In genomic region chr19:45086453-45086852, GRCh38 we compare ENCODE assay signal across 27 cellular contexts. TPM values are rescaled to one million over a fixed set of nuclear protein-coding genes. Genes with fewer than 3 reads are reported as not detected.
A peak's percentile ranks its signal among the peaks of the same experiment; 100 is the strongest.
DNase-seq lines count a peak whose midpoint lies in the region; ATAC-seq, FAIRE-seq and TF ChIP-seq lines count a peak whose summit lies in the region.
"Had no signal": no experiment of that assay in that cellular context is flagged by ENCODE, and none has a peak within 500 bp of the region (broad histone marks: within the 10 kb centered on the region; RNA-seq: fewer than 3 reads in every experiment).

No MANE protein-coding gene starts in this region.

- CTCF ChIA-PET in activated CD8-positive, alpha-beta memory T cell treated with anti-CD3 and anti-CD28 coated beads, Interleukin-2, amount 10 ng/mL, durations not matched to agents 7 days and 5 days (lab: Charles Lee), result interaction anchor here (1.4 kb wide), 1 partner anchor 27 kb away, joined by 6 read pairs; no protein-coding TSS in a partner anchor
- CTCF ChIA-PET in T-cell (lab: Charles Lee) (no interaction called here), K562 (lab: Yijun Ruan, JAX; ENCODE audit: low intra/inter-chr PET ratio) (no interaction called here)

- no peak overlapping the region for H3K9ac ChIP-seq in K562 (ENCODE audit: insufficient read depth in 1 of 2, low read depth in 2 of 2, low read length in 2 of 2)
- H3K9ac ChIP-seq: GM23248 had no signal

- ATAC-seq in activated CD8-positive, alpha-beta memory T cell treated with anti-CD3 and anti-CD28 coated beads, Interleukin-2, amount 10 ng/mL, durations not matched to agents 7 days and 5 days, result no peak
- ATAC-seq in T-cell (replicated peaks in 1 of 4) (no peak), K562 (no peak)
- ATAC-seq: A549, lower lobe of right lung, pancreas had no signal

- H3K27ac ChIP-seq in K562 (ENCODE audit: extremely low read depth, low read depth, low read length), result no peak overlapping the region
- H3K27ac ChIP-seq: A549, breast epithelium, GM23248, lower lobe of right lung, pancreas, thyroid gland, vagina had no signal

- no peak for TF ChIP-seq EP300 in K562 (IDR thresholded peaks at IDR 0.05; ENCODE audit: low read length)

- no peaks in the 10 kb centered on the region for H3K9me3 Mint-ChIP-seq in activated CD8-positive, alpha-beta memory T cell treated with anti-CD3 and anti-CD28 coated beads, Interleukin-2, amount 10 ng/mL, durations not matched to agents 7 days and 5 days (ENCODE audit: low read depth)
- no peaks in the 10 kb centered on the region for H3K9me3 Mint-ChIP-seq in T-cell
- no peaks in the 10 kb centered on the region for H3K9me3 Mint-ChIP-seq in neural crest cell
- H3K9me3 Mint-ChIP-seq: CD4-positive, alpha-beta T cell; HFFc6; nephron progenitor cell had no signal

- H3K4me3 ChIP-seq in K562, result no peak overlapping the region
- H3K4me3 ChIP-seq: A549, breast epithelium, GM23248, lower lobe of right lung, pancreas, skin epidermis, stomach, thyroid gland, vagina had no signal

- H3K4me3 Mint-ChIP-seq in activated CD8-positive, alpha-beta memory T cell treated with anti-CD3 and anti-CD28 coated beads, Interleukin-2, amount 10 ng/mL, durations not matched to agents 7 days and 5 days, result no peak overlapping the region
- H3K4me3 Mint-ChIP-seq in T-cell, result no peak overlapping the region
- H3K4me3 Mint-ChIP-seq in neural crest cell, result peak overlapping the region; percentile 33
- H3K4me3 Mint-ChIP-seq: CD4-positive, alpha-beta T cell; HFFc6; nephron progenitor cell had no signal

- FAIRE-seq in K562 (lab: Jason Lieb, UNC) (no peak), H54 (lab: Jason Lieb, UNC) (no peak)
- FAIRE-seq: A549, pancreas had no signal

- POLR2A ChIA-PET in T-cell (lab: Charles Lee) (no interaction called here), K562 (lab: Yijun Ruan, JAX) (interaction anchor here (0.5 to 1.8 kb wide), 2 partner anchors 12 to 285 kb away, joined by 4 to 5 read pairs; no protein-coding TSS in a partner anchor)

- intact Hi-C loops in K562 (cut with micrococcal nuclease), result no loop called here

- H3K79me2 ChIP-seq in K562 (ENCODE audit: control insufficient read depth, insufficient read depth, low read length), result peaks cover 39% of the 10 kb centered on the region

- H3K27me3 ChIP-seq in K562 (ENCODE audit: control insufficient read depth in 2 of 2, insufficient read depth in 2 of 2, low read length in 2 of 2), result no peaks in the 10 kb centered on the region
- H3K27me3 ChIP-seq: breast epithelium, pancreas, stomach, thyroid gland, vagina had no signal

- H3K36me3 Mint-ChIP-seq in activated CD8-positive, alpha-beta memory T cell treated with anti-CD3 and anti-CD28 coated beads, Interleukin-2, amount 10 ng/mL, durations not matched to agents 7 days and 5 days, result peaks cover 33% of the 10 kb centered on the region
- H3K36me3 Mint-ChIP-seq in T-cell, result peaks cover 24% of the 10 kb centered on the region
- peaks cover 7% of the 10 kb centered on the region for H3K36me3 Mint-ChIP-seq in neural crest cell (ENCODE audit: low read depth)

- no peak for TF ChIP-seq RAD21 in K562 (CRISPR knock-in tag; conservative IDR thresholded peaks at IDR 0.05 in 1 of 2, IDR thresholded peaks at IDR 0.05 in 1 of 2)

- H3K4me1 ChIP-seq in K562 (replicated peaks in 1 of 2; ENCODE audit: control insufficient read depth in 2 of 2, insufficient read depth in 2 of 2, low read length in 2 of 2), result peaks cover 0 to 18% of the 10 kb centered on the region in 2 experiments; a peak in 2 of 5 replicates

- no peaks in the 10 kb centered on the region for H3K9me1 ChIP-seq in K562 (ENCODE audit: control insufficient read depth, insufficient read depth, low read length)

- peaks cover 52% of the 10 kb centered on the region for H3K4me1 Mint-ChIP-seq in activated CD8-positive, alpha-beta memory T cell treated with anti-CD3 and anti-CD28 coated beads, Interleukin-2, amount 10 ng/mL, durations not matched to agents 7 days and 5 days
- H3K4me1 Mint-ChIP-seq in T-cell (peaks cover 34 to 48% (median 41%) of the 10 kb centered on the region in 3 donors), neural crest cell (peaks cover 21% of the 10 kb centered on the region)

- no TSS peak for BruUV-seq in K562 (replicated peaks; lab: Mats Ljungman, UMichigan)

- TF ChIP-seq CTCF in K562 (IDR thresholded peaks at IDR 0.05 in 2 of 3, conservative IDR thresholded peaks at IDR 0.05 in 1 of 3; ENCODE audit: insufficient read depth in 2 of 3, low read depth in 1 of 3, low read length in 3 of 3), result no peak
- TF ChIP-seq CTCF in neural crest cell (conservative IDR thresholded peaks at IDR 0.05), result no peak

- peaks cover 75% of the 10 kb centered on the region for H3K36me3 ChIP-seq in K562 (ENCODE audit: control insufficient read depth, insufficient read depth, low read length)
- H3K36me3 ChIP-seq: breast epithelium, pancreas, thyroid gland had no signal

- no peaks in the 10 kb centered on the region for H3K9me3 ChIP-seq in K562 (replicated peaks; ENCODE audit: control insufficient read depth, insufficient read depth, low read depth, low read length)
- H3K9me3 ChIP-seq: A549, breast epithelium, lower lobe of right lung, pancreas, stomach, thyroid gland, vagina had no signal

- no peaks in the 10 kb centered on the region; the same call in none of the 2 replicates for H4K20me1 ChIP-seq in K562 (replicated peaks; ENCODE audit: control insufficient read depth, insufficient read depth, low read length)

- DNase-seq in activated CD8-positive, alpha-beta memory T cell treated with anti-CD3 and anti-CD28 coated beads, Interleukin-2, amount 10 ng/mL, durations not matched to agents 7 days and 5 days, result no peak
- DNase-seq in activated CD8-positive, alpha-beta memory T cell treated with anti-CD3 and anti-CD28 coated beads, Interleukin-2, amount 50 U/mL, for 48 hours, result no peak
- DNase-seq in T-cell (no peak), K562 (ENCODE audit: extremely low read depth in 1 of 4, low spot score in 3 of 4) (no peak), neural crest cell (ENCODE audit: low read depth, low spot score) (no peak), H54 (ENCODE audit: insufficient read length, low spot score) (no peak), KBM-7 (no peak)
- no peak for DNase-seq in stimulated activated CD8-positive, alpha-beta memory T cell treated with anti-CD3 and anti-CD28 coated beads, Interleukin-4, amount 100 ng/mL, for 48 hours
- DNase-seq: activated CD4-positive, alpha-beta T cell treated with anti-CD3 and anti-CD28 coated beads for 1 hour; activated naive CD4-positive, alpha-beta T cell treated with anti-CD3 and anti-CD28 coated beads, Interleukin-2, amount 50 U/mL, for 16 hours; anterior cingulate cortex; CD4-positive, alpha-beta T cell; GM23248; HFFc6; hippocampal formation; lower lobe of right lung; NCI-H446 treated with DMSO at 0.1 percent for 48 hours; nephron progenitor cell; pancreas; retina; stomach; thyroid gland had no signal

- peak overlapping the region; percentile 92 for H3K27ac Mint-ChIP-seq in activated CD8-positive, alpha-beta memory T cell treated with anti-CD3 and anti-CD28 coated beads, Interleukin-2, amount 10 ng/mL, durations not matched to agents 7 days and 5 days
- H3K27ac Mint-ChIP-seq in T-cell (peak overlapping the region; percentile 68 to 98), neural crest cell (ENCODE audit: unreplicated experiment) (no peak overlapping the region)
- H3K27ac Mint-ChIP-seq: HFFc6, nephron progenitor cell had no signal

- in situ Hi-C loops in K562 (cut with MboI), result no loop called here
- in situ Hi-C loops in KBM-7 (cut with MboI; ENCODE audit: low pct_unique_long_range_greater_than_20kb, low sequenced_read_pairs), result no loop called here

- no peak for TF ChIP-seq POLR2A in K562 (conservative IDR thresholded peaks at IDR 0.05)
- no peak for TF ChIP-seq POLR2A in H54 (IDR thresholded peaks at IDR 0.05; ENCODE audit: low read depth, low read length)

- 100% methylated on average over 3 of the region's 3 CpGs for WGBS in K562 (ENCODE audit: insufficient coverage, low coverage, missing lambda C conversion rate)

- no peaks in the 10 kb centered on the region for H3K27me3 Mint-ChIP-seq in activated CD8-positive, alpha-beta memory T cell treated with anti-CD3 and anti-CD28 coated beads, Interleukin-2, amount 10 ng/mL, durations not matched to agents 7 days and 5 days
- no peaks in the 10 kb centered on the region for H3K27me3 Mint-ChIP-seq in T-cell
- H3K27me3 Mint-ChIP-seq in neural crest cell (ENCODE audit: low read depth), result no peaks in the 10 kb centered on the region
- H3K27me3 Mint-ChIP-seq: CD4-positive, alpha-beta T cell had no signal

- H3K4me2 ChIP-seq in K562 (ENCODE audit: insufficient read depth, low read length), result no peak overlapping the region
- H3K4me2 ChIP-seq: A549 had no signal

- no peak overlapping the region for H2AFZ ChIP-seq in K562 (ENCODE audit: low read depth, low read length)
- H2AFZ ChIP-seq: GM23248 had no signal

RNA-seq across cellular contexts. Expression of gene PPP1R37, which starts 6.5 kb away (rescaled TPM):
- 10 to 100 TPM; 18.7 to 30.0 TPM for total RNA-seq in activated CD8-positive, alpha-beta memory T cell treated with anti-CD3 and anti-CD28 coated beads, Interleukin-2, amount 10 ng/mL, durations not matched to agents 7 days and 5 days
- 10 to 100 TPM; 17.2 to 35.2 (median 30.4) TPM for total RNA-seq in T-cell
- 32.7 and 64.0 TPM in 2 replicates for total RNA-seq in K562 (2011; cell fraction: chromatin; rRNA removed; ENCODE audit: low replicate concordance)
- total RNA-seq in K562 (2011; cell fraction: nucleolus; rRNA removed), result 49.9 and 53.4 TPM in 2 replicates
- 37.0 and 42.9 TPM in 2 replicates for total RNA-seq in K562 (2011; cell fraction: nucleoplasm; rRNA removed)
- 20.3 and 38.6 TPM in 2 replicates for total RNA-seq in K562 (2014; rRNA removed)
- total RNA-seq in K562 (2014; rRNA removed; fragmentation: Illumina TruSeq; extraction: Trizol), result 3.1 and 3.5 TPM in 2 replicates
- 7.9 and 8.4 TPM in 2 replicates for total RNA-seq in K562 (2015; rRNA removed; fragmentation: Illumina TruSeq; extraction: Trizol)
- 16.4 and 17.6 TPM in 2 replicates for total RNA-seq in K562 (2021)
- 7.3 and 8.0 TPM in 2 replicates for polyA plus RNA-seq in K562 (2011; rRNA removed)
- 7.1 and 13.5 TPM in 2 replicates for polyA plus RNA-seq in K562 (2011; cell fraction: cytosol; rRNA removed)
- polyA plus RNA-seq in K562 (2011; cell fraction: nucleus; rRNA removed), result 51.3 and 83.8 TPM in 2 replicates
- polyA plus RNA-seq in K562 (2012), result 18.5 and 23.4 TPM in 2 replicates
- 2.7 and 5.0 TPM in 2 replicates for polyA plus RNA-seq in K562 (2014; fragmentation: Illumina TruSeq; extraction: Trizol)
- polyA plus RNA-seq in K562 (2014; fragmentation: Nextera tagmentation; extraction: Ambion mirVana), result under 1 TPM; 0.04 to 0.10 TPM
- 19.9 and 22.0 TPM in 2 replicates for polyA plus RNA-seq in K562 (2014; rRNA removed)
- polyA minus RNA-seq in K562 (2011; rRNA and poly(A)+ RNA removed), result 4.4 and 5.2 TPM in 2 replicates
- polyA minus RNA-seq in K562 (2011; cell fraction: cytosol; rRNA and poly(A)+ RNA removed), result 4.8 and 13.3 TPM in 2 replicates
- 14.3 and 14.8 TPM in 2 replicates for polyA minus RNA-seq in K562 (2011; cell fraction: nucleus; rRNA and poly(A)+ RNA removed)
- 35.8 and 38.6 TPM in 2 replicates for total RNA-seq in neural crest cell

RNA-seq across cellular contexts. Expression of gene GEMIN7, which starts 7.4 kb away (rescaled TPM):
- total RNA-seq in activated CD8-positive, alpha-beta memory T cell treated with anti-CD3 and anti-CD28 coated beads, Interleukin-2, amount 10 ng/mL, durations not matched to agents 7 days and 5 days, result 10 to 100 TPM; 26.2 to 34.4 TPM
- total RNA-seq in T-cell, result 10 to 100 TPM in 4 of 5 donors, 1 to 10 TPM in 1; 4.0 to 23.1 (median 22.7) TPM
- total RNA-seq in K562 (2011; cell fraction: chromatin; rRNA removed; ENCODE audit: low replicate concordance), result 22.7 and 62.8 TPM in 2 replicates
- 37.2 and 43.2 TPM in 2 replicates for total RNA-seq in K562 (2011; cell fraction: nucleolus; rRNA removed)
- 26.5 and 32.7 TPM in 2 replicates for total RNA-seq in K562 (2011; cell fraction: nucleoplasm; rRNA removed)
- total RNA-seq in K562 (2014; rRNA removed), result 54.9 and 62.7 TPM in 2 replicates
- 31.3 and 33.0 TPM in 2 replicates for total RNA-seq in K562 (2014; rRNA removed; fragmentation: Illumina TruSeq; extraction: Trizol)
- total RNA-seq in K562 (2015; rRNA removed; fragmentation: Illumina TruSeq; extraction: Trizol), result 39.5 and 42.3 TPM in 2 replicates
- 60.7 and 62.6 TPM in 2 replicates for total RNA-seq in K562 (2021)
- 23.1 and 32.5 TPM in 2 replicates for polyA plus RNA-seq in K562 (2011; rRNA removed)
- polyA plus RNA-seq in K562 (2011; cell fraction: cytosol; rRNA removed), result 41.8 and 86.0 TPM in 2 replicates
- polyA plus RNA-seq in K562 (2011; cell fraction: nucleus; rRNA removed), result 34.9 and 43.7 TPM in 2 replicates
- 41.3 and 54.9 TPM in 2 replicates for polyA plus RNA-seq in K562 (2012)
- 32.6 and 50.6 TPM in 2 replicates for polyA plus RNA-seq in K562 (2014; fragmentation: Illumina TruSeq; extraction: Trizol)
- polyA plus RNA-seq in K562 (2014; fragmentation: Nextera tagmentation; extraction: Ambion mirVana), result 100 to 1,000 TPM in 1 of 2 experiments, 10 to 100 TPM in 1; 84.9 to 124 TPM
- polyA plus RNA-seq in K562 (2014; rRNA removed), result 49.6 and 57.5 TPM in 2 replicates
- polyA minus RNA-seq in K562 (2011; rRNA and poly(A)+ RNA removed), result 5.7 and 7.6 TPM in 2 replicates
- polyA minus RNA-seq in K562 (2011; cell fraction: cytosol; rRNA and poly(A)+ RNA removed), result 17.8 and 23.9 TPM in 2 replicates
- 7.9 and 11.3 TPM in 2 replicates for polyA minus RNA-seq in K562 (2011; cell fraction: nucleus; rRNA and poly(A)+ RNA removed)
- total RNA-seq in neural crest cell, result 36.0 and 36.2 TPM in 2 replicates

RNA-seq across cellular contexts. Expression of gene ZNF296, which starts 10.2 kb away (rescaled TPM):
- total RNA-seq in activated CD8-positive, alpha-beta memory T cell treated with anti-CD3 and anti-CD28 coated beads, Interleukin-2, amount 10 ng/mL, durations not matched to agents 7 days and 5 days, result 1 to 10 TPM; 5.3 to 9.5 TPM
- 1 to 10 TPM; 1.4 to 4.3 (median 3.5) TPM for total RNA-seq in T-cell
- total RNA-seq in K562 (2011; cell fraction: chromatin; rRNA removed; ENCODE audit: low replicate concordance), result 0.25 and 1.9 TPM in 2 replicates
- total RNA-seq in K562 (2011; cell fraction: nucleolus; rRNA removed), result 2.4 and 3.5 TPM in 2 replicates
- total RNA-seq in K562 (2011; cell fraction: nucleoplasm; rRNA removed), result 0.92 and 1.3 TPM in 2 replicates
- 1.5 and 2.7 TPM in 2 replicates for total RNA-seq in K562 (2014; rRNA removed)
- total RNA-seq in K562 (2014; rRNA removed; fragmentation: Illumina TruSeq; extraction: Trizol), result 0.07 TPM in 1 of 2 replicates, not detected in the other
- total RNA-seq in K562 (2015; rRNA removed; fragmentation: Illumina TruSeq; extraction: Trizol), result 0.54 and 0.72 TPM in 2 replicates
- total RNA-seq in K562 (2021), result 8.8 and 10.3 TPM in 2 replicates
- 0.13 and 0.28 TPM in 2 replicates for polyA plus RNA-seq in K562 (2011; rRNA removed)
- polyA plus RNA-seq in K562 (2011; cell fraction: cytosol; rRNA removed), result 0.24 and 1.1 TPM in 2 replicates
- polyA plus RNA-seq in K562 (2011; cell fraction: nucleus; rRNA removed), result 0.52 and 1.4 TPM in 2 replicates
- polyA plus RNA-seq in K562 (2012), result 3.2 and 3.6 TPM in 2 replicates
- polyA plus RNA-seq in K562 (2014; fragmentation: Illumina TruSeq; extraction: Trizol), result 0.39 and 2.0 TPM in 2 replicates
- polyA plus RNA-seq in K562 (2014; fragmentation: Nextera tagmentation; extraction: Ambion mirVana), result under 1 TPM in 1 of 2 experiments, not detected in 1; 0.03 TPM
- polyA plus RNA-seq in K562 (2014; rRNA removed), result 2.0 and 2.4 TPM in 2 replicates
- 0.11 and 0.21 TPM in 2 replicates for polyA minus RNA-seq in K562 (2011; rRNA and poly(A)+ RNA removed)
- 2.0 and 3.5 TPM in 2 replicates for polyA minus RNA-seq in K562 (2011; cell fraction: cytosol; rRNA and poly(A)+ RNA removed)
- polyA minus RNA-seq in K562 (2011; cell fraction: nucleus; rRNA and poly(A)+ RNA removed), result 0.94 and 1.00 TPM in 2 replicates
- total RNA-seq in neural crest cell, result 0.73 and 1.2 TPM in 2 replicates
- total RNA-seq: Daoy, GM23248 had no signal
- polyA plus RNA-seq: GM23248 had no signal

RNA-seq across cellular contexts. Expression of gene CLASRP, which starts 47.6 kb away (rescaled TPM):
- 100 to 1,000 TPM; 114 to 121 TPM for total RNA-seq in activated CD8-positive, alpha-beta memory T cell treated with anti-CD3 and anti-CD28 coated beads, Interleukin-2, amount 10 ng/mL, durations not matched to agents 7 days and 5 days
- total RNA-seq in T-cell, result 100 to 1,000 TPM; 141 to 153 (median 149) TPM
- 297 and 460 TPM in 2 replicates for total RNA-seq in K562 (2011; cell fraction: chromatin; rRNA removed; ENCODE audit: low replicate concordance)
- 224 and 226 TPM in 2 replicates for total RNA-seq in K562 (2011; cell fraction: nucleolus; rRNA removed)
- total RNA-seq in K562 (2011; cell fraction: nucleoplasm; rRNA removed), result 233 and 263 TPM in 2 replicates
- total RNA-seq in K562 (2014; rRNA removed), result 56.7 and 74.5 TPM in 2 replicates
- 31.1 and 34.6 TPM in 2 replicates for total RNA-seq in K562 (2014; rRNA removed; fragmentation: Illumina TruSeq; extraction: Trizol)
- 46.4 and 46.7 TPM in 2 replicates for total RNA-seq in K562 (2015; rRNA removed; fragmentation: Illumina TruSeq; extraction: Trizol)
- total RNA-seq in K562 (2021), result 81.6 and 86.3 TPM in 2 replicates
- polyA plus RNA-seq in K562 (2011; rRNA removed), result 34.4 and 55.3 TPM in 2 replicates
- 18.3 and 19.8 TPM in 2 replicates for polyA plus RNA-seq in K562 (2011; cell fraction: cytosol; rRNA removed)
- 277 and 310 TPM in 2 replicates for polyA plus RNA-seq in K562 (2011; cell fraction: nucleus; rRNA removed)
- 71.3 and 94.7 TPM in 2 replicates for polyA plus RNA-seq in K562 (2012)
- polyA plus RNA-seq in K562 (2014; fragmentation: Illumina TruSeq; extraction: Trizol), result 44.0 and 45.2 TPM in 2 replicates
- 1 to 10 TPM in 1 of 2 experiments, under 1 TPM in 1; 0.94 to 1.2 TPM for polyA plus RNA-seq in K562 (2014; fragmentation: Nextera tagmentation; extraction: Ambion mirVana)
- 72.2 and 80.0 TPM in 2 replicates for polyA plus RNA-seq in K562 (2014; rRNA removed)
- polyA minus RNA-seq in K562 (2011; rRNA and poly(A)+ RNA removed), result 25.8 and 29.7 TPM in 2 replicates
- 18.8 and 19.3 TPM in 2 replicates for polyA minus RNA-seq in K562 (2011; cell fraction: cytosol; rRNA and poly(A)+ RNA removed)
- polyA minus RNA-seq in K562 (2011; cell fraction: nucleus; rRNA and poly(A)+ RNA removed), result 39.9 and 51.1 TPM in 2 replicates
- 119 and 121 TPM in 2 replicates for total RNA-seq in neural crest cell
